Comparison of ENCODE assay signal across 8 cellular contexts in genomic region chr12:53053223-53054111, GRCh38. TPM values are rescaled to one million over a fixed set of nuclear protein-coding genes. Genes with fewer than 3 reads are reported as not detected.
DNase-seq lines count a peak whose midpoint lies in the region; TF ChIP-seq lines count a peak whose summit lies in the region.

No MANE protein-coding gene starts in this region.

- peak overlapping the region; percentile 96 for H3K4me3 Mint-ChIP-seq in Calu3 (ENCODE audit: low read depth, unreplicated experiment)

- peak; percentile 64 for TF ChIP-seq CTCF in Calu3 (IDR thresholded peaks at IDR 0.05; ENCODE audit: unreplicated experiment)

- peaks cover 19% of the 10 kb centered on the region for H3K27me3 Mint-ChIP-seq in Calu3 (ENCODE audit: unreplicated experiment)

- H3K36me3 Mint-ChIP-seq in Calu3 (ENCODE audit: insufficient read depth, unreplicated experiment) = peaks cover 31% of the 10 kb centered on the region

- H3K27ac Mint-ChIP-seq in Calu3 (ENCODE audit: unreplicated experiment) = peak overlapping the region; percentile 86

- no peaks in the 10 kb centered on the region for H3K9me3 Mint-ChIP-seq in Calu3 (ENCODE audit: low read depth, unreplicated experiment)

- peaks cover 11% of the 10 kb centered on the region for H3K4me1 Mint-ChIP-seq in Calu3 (ENCODE audit: low read depth, unreplicated experiment)

- in situ Hi-C loops in T47D (cut with HindIII; ENCODE audit: low pct_unique_long_range_greater_than_20kb, low sequenced_read_pairs) = no loop called here

- H3K4me3 ChIP-seq in Jurkat, Clone E6-1 (ENCODE audit: low read length) = peak overlapping the region; percentile 78
- H3K4me3 ChIP-seq in skin epidermis = peak overlapping the region; percentile 39 to 66 (median 50)

- peak overlapping the region; percentile 6 to 95 (median 83) for H3K27ac ChIP-seq in skin epidermis

- DNase-seq in Calu3 (peak; percentile 86), T-helper 9 cell (peak; percentile 59), T47D (ENCODE audit: low read depth in 1 of 2, low spot score in 1 of 2) (peak; percentile 56 to 96), iPS-NIHi7 (ENCODE audit: extremely low spot score) (peak; percentile 71), GDM1 (lab: John Stamatoyannopoulos, UW) (no peak), amniotic stem cell (lab: John Stamatoyannopoulos, UW) (no peak)
- peak; percentile 37 for DNase-seq in Jurkat, Clone E6-1 (ENCODE audit: low read depth, low spot score)

- CTCF ChIA-PET in Calu3 (lab: Charles Lee) = interaction anchor here (0.6 to 1.5 kb wide), 13 partner anchors 9 to 730 kb away, joined by 3 to 7 read pairs (median 4); partner anchors contain the start of genes EIF4B and SPRYD3

- intact Hi-C loops in Calu3 (cut with micrococcal nuclease; ENCODE audit: unreplicated experiment) = no loop called here

- BruUV-seq in Calu3 (replicated peaks; lab: Mats Ljungman, UMichigan) = TSS peak; percentile 12

RNA-seq across cellular contexts. Expression of gene TNS2, which starts 3.6 kb away (rescaled TPM):
- total RNA-seq in Calu3 (2022) = 1.3 and 4.7 TPM in 2 replicates
- 1.9 TPM for polyA plus RNA-seq in Jurkat, Clone E6-1 (2012; ENCODE audit: insufficient read depth, insufficient read length)

RNA-seq across cellular contexts. Expression of gene SPRYD3, which starts 25.7 kb away (rescaled TPM):
- 12.9 and 14.6 TPM in 2 replicates for total RNA-seq in Calu3 (2022)
- 11.8 TPM for polyA plus RNA-seq in Jurkat, Clone E6-1 (2012; ENCODE audit: insufficient read depth, insufficient read length)

RNA-seq across cellular contexts. Expression of gene IGFBP6, which starts 44.0 kb away (rescaled TPM):
- 25.4 and 67.0 TPM in 2 replicates for total RNA-seq in Calu3 (2022)
- 17.0 TPM for polyA plus RNA-seq in Jurkat, Clone E6-1 (2012; ENCODE audit: insufficient read depth, insufficient read length)

RNA-seq across cellular contexts. Expression of gene EIF4B, which starts 47.2 kb away (rescaled TPM):
- 242 and 272 TPM in 2 replicates for total RNA-seq in Calu3 (2022)
- 272 TPM for polyA plus RNA-seq in Jurkat, Clone E6-1 (2012; ENCODE audit: insufficient read depth, insufficient read length)

RNA-seq across cellular contexts. Expression of gene SOAT2, which starts 49.8 kb away (rescaled TPM):
- not detected in 2 replicates for total RNA-seq in Calu3 (2022)
- 0.57 TPM for polyA plus RNA-seq in Jurkat, Clone E6-1 (2012; ENCODE audit: insufficient read depth, insufficient read length)

Comparison
In these comparisons a context has a peak if more than half of its experiments do, and no peak if none do; other contexts are left out.
1. DNase-seq: peak in Calu3 (single experiment), Jurkat, Clone E6-1 (single experiment), T-helper 9 cell (single experiment), T47D (2 of 2) and iPS-NIHi7 (single experiment); none in GDM1 (single experiment) and amniotic stem cell (single experiment).